9 cellular contexts compared by ENCODE assay signal in genomic region chr6:161444464-161444863, GRCh38.
DNase-seq lines count a peak whose midpoint lies in the region; ATAC-seq and TF ChIP-seq lines count a peak whose summit lies in the region.
"Had no signal": no experiment of that assay in that cellular context is flagged by ENCODE, and none has a peak within 500 bp of the region (broad histone marks: within the 10 kb centered on the region; RNA-seq: fewer than 3 reads in every experiment).

No MANE protein-coding gene starts in this region.

- H3K4me3 ChIP-seq in adrenal gland (peak overlapping the region in 1 of 4 donors; percentile 4), iPS-20b (ENCODE audit: low read length) (peak overlapping the region; percentile 25)

- H3K9ac ChIP-seq in iPS-20b (ENCODE audit: low read depth, low read length), result peak overlapping the region; percentile 34; the same call in 1 of the 2 replicates

- DNase-seq in NCI-H748 (lab: John Stamatoyannopoulos, UW; ENCODE audit: unreplicated experiment) (peak; percentile 22), NCI-H748 treated with DMSO at 0.1 percent for 48 hours (lab: John Stamatoyannopoulos, UW) (no peak), adrenal gland (peak; percentile 53 to 76 (median 70)), HT-29 (ENCODE audit: low spot score) (no peak)
- DNase-seq in stimulated activated CD8-positive, alpha-beta memory T cell treated with anti-CD3 and anti-CD28 coated beads, Interleukin-4, amount 100 ng/mL, for 48 hours, result peak; percentile 32
- DNase-seq: PC-3 had no signal

- H3K27me3 ChIP-seq in adrenal gland, result no peaks in the 10 kb centered on the region
- H3K27me3 ChIP-seq in iPS-20b (ENCODE audit: insufficient read depth, low read length), result peaks cover 23% of the 10 kb centered on the region

- TF ChIP-seq POLR2A in adrenal gland (IDR thresholded peaks at IDR 0.05), result no peak

- H3K9me3 ChIP-seq in adrenal gland (replicated peaks in 1 of 3) (no peaks in the 10 kb centered on the region), iPS-20b (ENCODE audit: insufficient read depth, low read depth, low read length) (no peaks in the 10 kb centered on the region)

- ATAC-seq in GM21423 (IDR thresholded peaks at IDR 0.05; ENCODE audit: unreplicated experiment) (no peak), HG03520 (IDR thresholded peaks at IDR 0.05; ENCODE audit: unreplicated experiment) (no peak)
- ATAC-seq: PC-3 had no signal

- no peaks in the 10 kb centered on the region for H3K36me3 ChIP-seq in adrenal gland (replicated peaks in 1 of 2)
- no peaks in the 10 kb centered on the region for H3K36me3 ChIP-seq in iPS-20b (ENCODE audit: insufficient read depth, low read depth, low read length)

- WGBS in adrenal gland, 4 donors, result 20 to 54% (median 31%) methylated on average over 15 of the region's 15 CpGs

- H3K4me1 ChIP-seq in adrenal gland (replicated peaks in 1 of 2) (peaks cover 0 to 13% of the 10 kb centered on the region in 2 donors), iPS-20b (ENCODE audit: insufficient read depth, low read length) (peaks cover 9% of the 10 kb centered on the region)

- peak in 5 of 6 experiments; percentile 19 to 49 (median 42) for TF ChIP-seq CTCF in adrenal gland (IDR thresholded peaks at IDR 0.05)

- peak overlapping the region in 2 of 5 donors; percentile 17 to 22 for H3K27ac ChIP-seq in adrenal gland
- H3K27ac ChIP-seq in iPS-20b (ENCODE audit: low read length), result no peak overlapping the region

- intact Hi-C loops in adrenal gland (cut with DNase I), result no loop called here

Comparison
In these comparisons a context has a peak if more than half of its experiments do, and no peak if none do; other contexts are left out.
1. DNase-seq: peak in NCI-H748 (single experiment), adrenal gland (7 of 7) and stimulated activated CD8-positive, alpha-beta memory T cell treated with anti-CD3 and anti-CD28 coated beads, Interleukin-4, amount 100 ng/mL, for 48 hours (single experiment); none in NCI-H748 treated with DMSO at 0.1 percent for 48 hours (single experiment) and HT-29 (single experiment).